ENCODE assay signal across 19 cellular contexts in the genomic region with DNA sequence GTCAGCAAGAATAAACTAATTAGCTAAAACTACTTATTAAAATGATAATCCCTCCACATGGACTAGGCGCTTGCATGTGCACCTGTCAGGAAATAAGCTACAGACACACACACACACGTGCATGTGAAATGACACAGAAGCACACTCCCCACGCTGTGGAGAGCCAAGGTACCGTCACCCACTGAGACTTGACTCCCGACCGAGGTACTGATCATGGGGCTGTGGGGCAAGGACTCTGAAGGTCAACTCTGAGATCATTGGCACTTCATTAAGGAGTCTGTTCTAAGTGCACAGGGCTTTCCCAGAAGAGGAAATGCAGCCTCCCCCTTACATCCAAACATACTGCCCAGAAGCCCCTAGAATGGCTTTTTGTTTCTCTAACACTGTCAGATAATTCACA.
"Had no signal": no experiment of that assay in that cellular context is flagged by ENCODE, and none has a peak within 500 bp of the region (broad histone marks: within the 10 kb centered on the region; RNA-seq: fewer than 3 reads in every experiment).

No MANE protein-coding gene starts in this region.

- H3K4me1 ChIP-seq: SJCRH30 had no signal

- DNase-seq: IMR-90, Karpas-422, KG1, MG63, NCI-H1092, NCI-H1105 treated with DMSO at 0.1 percent for 48 hours, NCI-H1417 treated with DMSO at 0.1 percent for 48 hours, NCI-H146, NCI-H1694 treated with DMSO at 0.1 percent for 48 hours, NCI-H1930, NCI-H2081, NCI-H2107, NCI-H2227 treated with DMSO at 0.1 percent for 48 hours, NCI-H526, RPMI8226, SHP77 treated with DMSO at 0.1 percent for 48 hours, SJCRH30 had no signal

- H3K27ac ChIP-seq: SJCRH30 had no signal

- H3K27me3 ChIP-seq: SJCRH30 had no signal

- H3K36me3 ChIP-seq: MG63, SJCRH30 had no signal

- H3K4me3 ChIP-seq: MG63, SJCRH30 had no signal

- H3K9me3 ChIP-seq: MG63, SJCRH30 had no signal

- ATAC-seq: HepG2, SK-N-SH treated with all-trans-retinoic acid at 6 μM for 48 hours had no signal
